Comparison of ENCODE assay signal across 2 cellular contexts in genomic region chr5:143204474-143205246, GRCh38.
TF ChIP-seq lines count a peak whose summit lies in the region.

No MANE protein-coding gene starts in this region.

TF ChIP-seq in IMR-90, 13 proteins besides CTCF, POLR2A, EP300 and RAD21:
- TF ChIP-seq FOS (IDR thresholded peaks at IDR 0.05; ENCODE audit: low read depth, low read length) (no peak), RFX5 (IDR thresholded peaks at IDR 0.05; ENCODE audit: low read depth, low read length) (no peak), BHLHE40 (IDR thresholded peaks at IDR 0.05; ENCODE audit: low read depth, low read length) (no peak), CHD1 (IDR thresholded peaks at IDR 0.05; ENCODE audit: low read depth, low read length) (no peak), MAFK (IDR thresholded peaks at IDR 0.05; ENCODE audit: low read depth, low read length) (no peak), USF2 (IDR thresholded peaks at IDR 0.05; ENCODE audit: low read depth, low read length) (no peak), CEBPB (IDR thresholded peaks at IDR 0.05; ENCODE audit: low read depth, low read length) (no peak), MXI1 (IDR thresholded peaks at IDR 0.05; ENCODE audit: borderline replicate concordance, low read depth, low read length) (no peak), ELK1 (IDR thresholded peaks at IDR 0.05; ENCODE audit: borderline replicate concordance, low read depth, low read length) (no peak), RCOR1 (IDR thresholded peaks at IDR 0.05; ENCODE audit: insufficient replicate concordance, low read length) (no peak), NFE2L2 (IDR thresholded peaks at IDR 0.05; ENCODE audit: low read depth, low read length) (no peak)

TF ChIP-seq in SK-N-SH, 30 proteins besides CTCF, POLR2A, EP300 and RAD21:
- TF ChIP-seq USF2 (IDR thresholded peaks at IDR 0.05; ENCODE audit: borderline replicate concordance, low read depth, low read length): no peak
- no peak for TF ChIP-seq USF1 (IDR thresholded peaks at IDR 0.05; ENCODE audit: borderline replicate concordance, low read depth)
- TF ChIP-seq TAF1 (IDR thresholded peaks at IDR 0.05; ENCODE audit: borderline replicate concordance, low read depth, low read length): no peak
- TF ChIP-seq RCOR1 (IDR thresholded peaks at IDR 0.05; ENCODE audit: low read length): no peak
